ENCODE assay signal across 8 cellular contexts in the genomic region with DNA sequence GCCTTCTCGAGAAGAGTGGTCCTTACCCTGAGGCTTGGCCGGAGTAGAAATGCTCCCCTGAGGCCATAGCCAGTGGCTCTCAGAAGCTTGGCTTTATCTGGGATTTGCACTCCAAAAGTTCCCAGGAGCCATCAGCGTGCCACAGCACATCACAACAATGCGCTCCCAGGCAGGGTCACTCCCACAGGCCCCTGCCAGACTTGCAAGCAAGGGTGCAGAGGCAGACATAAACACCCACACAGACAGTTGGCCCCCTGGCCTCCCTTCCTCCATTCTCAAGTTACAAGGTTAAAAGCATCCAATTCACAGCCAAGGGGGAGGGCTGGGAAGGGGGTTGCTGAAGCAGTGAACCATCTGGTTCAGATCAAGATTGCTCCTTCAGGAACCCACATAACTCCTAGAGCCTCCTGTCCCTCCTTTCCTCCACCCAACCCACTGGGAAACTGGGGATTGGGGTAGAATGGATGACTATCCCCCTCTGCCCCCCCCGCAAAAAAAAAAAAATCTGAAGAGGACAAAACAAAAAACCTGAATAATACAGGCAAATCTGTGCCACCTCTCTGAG. TPM values are rescaled to one million over a fixed set of nuclear protein-coding genes. Genes with fewer than 3 reads are reported as not detected.
DNase-seq lines count a peak whose midpoint lies in the region; ATAC-seq, FAIRE-seq and TF ChIP-seq lines count a peak whose summit lies in the region.

No MANE protein-coding gene starts in this region.

- no peak for ATAC-seq in HG03457 (IDR thresholded peaks at IDR 0.05; ENCODE audit: unreplicated experiment)

- H4K91ac ChIP-seq in neuronal stem cell (ENCODE audit: low read depth, low read length, poor library complexity), result no peak overlapping the region

- H4K8ac ChIP-seq in neuronal stem cell (ENCODE audit: low read depth, low read length), result no peak overlapping the region

- no peak for TF ChIP-seq CTCF in coronary artery (IDR thresholded peaks at IDR 0.05)

- no peak overlapping the region for H3K23ac ChIP-seq in neuronal stem cell (ENCODE audit: low read depth, low read length, poor library complexity)

- H2BK120ac ChIP-seq in neuronal stem cell (ENCODE audit: low read depth, low read length), result no peak overlapping the region

- no peak overlapping the region for H3K4ac ChIP-seq in neuronal stem cell (ENCODE audit: low read length)

- H2BK5ac ChIP-seq in neuronal stem cell (ENCODE audit: low read length), result no peak overlapping the region

- H3K14ac ChIP-seq in neuronal stem cell (ENCODE audit: low read length), result no peak overlapping the region

- no peak for FAIRE-seq in small intestine (lab: Jason Lieb, UNC)

- no peaks in the 10 kb centered on the region for H3K27me3 ChIP-seq in neuronal stem cell (ENCODE audit: control insufficient read depth in 3 of 3, insufficient read depth in 3 of 3, low read depth in 1 of 3, low read length in 3 of 3)
- H3K27me3 ChIP-seq in small intestine (ENCODE audit: control insufficient read depth in 2 of 2, insufficient read depth in 2 of 2, low read length in 2 of 2), result no peaks in the 10 kb centered on the region

- H2AFZ ChIP-seq in neuronal stem cell (ENCODE audit: low read length), result no peak overlapping the region

- no peak overlapping the region for H3K18ac ChIP-seq in neuronal stem cell (ENCODE audit: low read length)

- no peak overlapping the region for H2BK15ac ChIP-seq in neuronal stem cell (ENCODE audit: low read length)

- H3K79me1 ChIP-seq in neuronal stem cell (ENCODE audit: low read depth, low read length), result peaks cover 5% of the 10 kb centered on the region

- peak overlapping the region; percentile 96 for H3K4me3 ChIP-seq in coronary artery
- peak overlapping the region in 1 of 2 donors; percentile 95 for H3K4me3 ChIP-seq in neuronal stem cell (ENCODE audit: low read length in 2 of 2)
- H3K4me3 ChIP-seq in small intestine (ENCODE audit: low read depth in 1 of 2, low read length in 2 of 2), result peak overlapping the region in 1 of 2 donors; percentile 82

- H3K9ac ChIP-seq in neuronal stem cell (ENCODE audit: low read depth, low read length, poor library complexity), result no peak overlapping the region

- H3K9me3 ChIP-seq in neuronal stem cell (replicated peaks in 1 of 2; ENCODE audit: control insufficient read depth in 2 of 2, insufficient read depth in 1 of 2, low read depth in 1 of 2, low read length in 2 of 2) (no peaks in the 10 kb centered on the region), small intestine (ENCODE audit: control insufficient read depth, low read depth) (no peaks in the 10 kb centered on the region)

- H3K4me1 ChIP-seq in neuronal stem cell (ENCODE audit: control insufficient read depth in 2 of 2, insufficient read depth in 1 of 2, low read depth in 1 of 2, low read length in 2 of 2) (peaks cover 19 to 23% of the 10 kb centered on the region in 2 donors), small intestine (ENCODE audit: control insufficient read depth in 2 of 2, insufficient read depth in 1 of 2, low read depth in 1 of 2, low read length in 1 of 2) (peaks cover 0 to 21% of the 10 kb centered on the region in 2 donors)

- WGBS in neuronal stem cell (ENCODE audit: extremely low coverage in 2 of 2, insufficient read length in 2 of 2, insufficient replicate concordance in 1 of 2), 2 donors, result no CpG with 5 or more reads among the region's 5 CpGs
- 56 to 89% (median 84%) methylated on average over 5 of the region's 5 CpGs for WGBS in small intestine, 3 donors

- peak; percentile 83 for DNase-seq in GM04503 (ENCODE audit: low read depth)
- DNase-seq in NCI-H2171 (lab: John Stamatoyannopoulos, UW), result peak; percentile 94
- no peak for DNase-seq in coronary artery (ENCODE audit: low spot score)
- no peak for DNase-seq in neuronal stem cell (ENCODE audit: low spot score)
- no peak for DNase-seq in small intestine
- no peak for DNase-seq in NCI-H2081 treated with DMSO at 0.1 percent for 48 hours (lab: John Stamatoyannopoulos, UW)
- DNase-seq in HuH-7.5 (ENCODE audit: low spot score), result no peak

- peak overlapping the region; percentile 84 for H3K4me2 ChIP-seq in neuronal stem cell (ENCODE audit: insufficient read depth, low read length, poor library complexity, severe bottlenecking)

- H3K27ac ChIP-seq in coronary artery, result peak overlapping the region in 1 of 2 donors; percentile 94
- H3K27ac ChIP-seq in neuronal stem cell (replicated peaks; ENCODE audit: low read length), result no peak overlapping the region
- no peak overlapping the region for H3K27ac ChIP-seq in small intestine (ENCODE audit: low read depth in 1 of 2, low read length in 1 of 2)

- H2BK12ac ChIP-seq in neuronal stem cell (ENCODE audit: low read length), result no peak overlapping the region

- no peak overlapping the region for H2AK5ac ChIP-seq in neuronal stem cell (ENCODE audit: low read depth, low read length)

- H3K36me3 ChIP-seq in neuronal stem cell (replicated peaks in 1 of 2; ENCODE audit: control insufficient read depth in 2 of 2, insufficient read depth in 2 of 2, low read length in 2 of 2) (peaks cover 3 to 16% of the 10 kb centered on the region in 2 donors), small intestine (ENCODE audit: control insufficient read depth in 2 of 2, insufficient read depth in 2 of 2, low read length in 2 of 2) (no peaks in the 10 kb centered on the region)

RNA-seq across cellular contexts. Expression of gene ST3GAL2, which starts 1.8 kb away (rescaled TPM):
- polyA plus RNA-seq in neuronal stem cell (2013, experiment 1 of 2), result 21.9 TPM
- polyA plus RNA-seq in neuronal stem cell (2013, experiment 2 of 2), result 23.3 TPM
- polyA plus RNA-seq in small intestine, result 1 to 10 TPM; 5.6 to 9.1 (median 7.6) TPM

RNA-seq across cellular contexts. Expression of gene FCSK, which starts 17.3 kb away (rescaled TPM):
- polyA plus RNA-seq in neuronal stem cell (2013, experiment 1 of 2), result 2.1 TPM
- polyA plus RNA-seq in neuronal stem cell (2013, experiment 2 of 2), result 2.4 TPM
- polyA plus RNA-seq in small intestine, result 10 to 100 TPM; 19.6 to 26.8 (median 21.9) TPM

Comparison
In these comparisons a context has a peak if more than half of its experiments do, and no peak if none do; other contexts are left out.
1. DNase-seq: peak in GM04503 (single experiment) and NCI-H2171 (single experiment); none in coronary artery (single experiment), neuronal stem cell (single experiment), small intestine (single experiment), NCI-H2081 treated with DMSO at 0.1 percent for 48 hours (single experiment) and HuH-7.5 (single experiment).